In the genomic region with DNA sequence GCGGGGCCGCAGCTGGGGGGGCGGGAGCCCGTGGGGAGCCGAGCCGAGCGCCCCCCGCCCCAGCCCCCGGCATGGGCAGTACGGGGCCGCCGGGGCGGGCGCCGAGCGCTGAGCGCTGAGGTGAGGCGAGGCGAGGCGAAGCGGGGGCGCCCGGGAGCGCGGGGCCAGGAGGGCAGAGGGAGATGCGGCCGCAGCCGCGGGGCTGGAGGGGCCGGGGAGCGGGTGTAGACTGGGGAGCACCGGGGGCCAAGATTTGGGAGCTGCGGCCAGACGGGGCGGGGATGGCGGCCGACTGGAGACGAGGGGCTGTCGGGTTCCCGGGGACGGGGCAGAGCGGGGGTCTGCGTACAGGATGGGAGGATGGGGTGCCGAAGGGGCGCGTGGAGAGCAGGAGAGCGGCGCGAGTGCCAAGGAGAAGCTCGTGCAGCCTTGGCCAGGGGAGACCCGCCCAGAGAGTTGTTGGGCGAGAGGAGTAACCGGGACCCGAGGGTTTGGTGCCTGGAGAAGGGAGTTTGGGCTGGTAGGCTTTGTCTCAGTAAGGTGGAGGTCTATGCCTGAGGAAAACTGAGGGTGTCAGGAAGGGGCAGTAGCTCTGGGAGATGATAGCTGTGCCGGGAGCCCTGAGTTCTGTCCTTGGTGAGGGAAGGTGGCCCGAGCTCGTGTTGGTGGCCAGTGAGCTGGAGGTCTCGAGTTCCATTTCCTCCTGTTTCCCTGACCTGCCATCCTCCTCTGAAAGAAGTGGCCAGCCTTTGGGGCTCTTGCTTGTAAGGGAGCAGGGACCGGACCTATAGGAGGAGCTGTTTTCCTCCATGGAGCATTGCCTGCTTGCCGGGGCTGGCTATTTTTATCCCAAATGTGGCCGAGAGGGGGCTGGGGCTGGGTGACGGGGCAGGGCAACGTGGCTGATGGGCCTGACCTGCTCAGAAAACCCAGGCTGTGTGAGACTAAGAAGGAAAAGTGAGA, we compare ENCODE assay signal across 9 cellular contexts. TPM values are rescaled to one million over a fixed set of nuclear protein-coding genes. Genes with fewer than 3 reads are reported as not detected.
DNase-seq lines count a peak whose midpoint lies in the region; ATAC-seq and TF ChIP-seq lines count a peak whose summit lies in the region.
"Had no signal": no experiment of that assay in that cellular context is flagged by ENCODE, and none has a peak within 500 bp of the region (broad histone marks: within the 10 kb centered on the region; RNA-seq: fewer than 3 reads in every experiment).

No MANE protein-coding gene starts in this region.

- H3K27ac ChIP-seq in Peyer's patch (peak overlapping the region; percentile 83 to 92 (median 88)), psoas muscle (peak overlapping the region; percentile 54)

- 1% methylated on average over 27 to 63 of the region's 63 CpGs for WGBS in psoas muscle, 3 donors

- TF ChIP-seq CTCF in Calu3 (IDR thresholded peaks at IDR 0.05; ENCODE audit: unreplicated experiment) (peak; percentile 66), Peyer's patch (IDR thresholded peaks at IDR 0.05) (peak in 5 of 6 experiments; percentile 25 to 37 (median 29)), brain (conservative IDR thresholded peaks at IDR 0.05) (peak; percentile 75 to 85), psoas muscle (IDR thresholded peaks at IDR 0.05) (peak; percentile 24)

- H3K36me3 Mint-ChIP-seq in Calu3 (ENCODE audit: insufficient read depth, unreplicated experiment) = peaks cover 28% of the 10 kb centered on the region
- H3K36me3 Mint-ChIP-seq in brain = peaks cover 10% of the 10 kb centered on the region

- H3K4me3 ChIP-seq in Peyer's patch (peak overlapping the region; percentile 54 to 91 (median 67)), psoas muscle (peak overlapping the region; percentile 64)

- CTCF ChIA-PET in Calu3 (lab: Charles Lee) = interaction anchor here (0.7 to 1.8 kb wide), 6 partner anchors 9 to 134 kb away, joined by 3 to 17 read pairs (median 4); a partner anchor contains a TSS

- H3K9me3 Mint-ChIP-seq in Calu3 (ENCODE audit: low read depth, unreplicated experiment) (no peaks in the 10 kb centered on the region), brain (peaks cover 0 to 4% (median 0%) of the 10 kb centered on the region in 5 experiments)

- H3K4me3 Mint-ChIP-seq in Calu3 (ENCODE audit: low read depth, unreplicated experiment) = peak overlapping the region; percentile 71
- peak overlapping the region; percentile 90 to 99 (median 98) for H3K4me3 Mint-ChIP-seq in brain

- peaks cover 0 to 4% (median 0%) of the 10 kb centered on the region in 3 donors for H3K36me3 ChIP-seq in Peyer's patch
- H3K36me3 ChIP-seq in psoas muscle (ENCODE audit: insufficient read depth in 1 of 2, low read depth in 1 of 2) = no peaks in the 10 kb centered on the region

- no TSS peak for BruUV-seq in Calu3 (replicated peaks; lab: Mats Ljungman, UMichigan)

- no peaks in the 10 kb centered on the region for H3K9me3 ChIP-seq in Peyer's patch
- H3K9me3 ChIP-seq in psoas muscle = no peaks in the 10 kb centered on the region

- intact Hi-C loops in Calu3 (cut with micrococcal nuclease; ENCODE audit: unreplicated experiment) = no loop called here
- intact Hi-C loops in psoas muscle (cut with DNase I) = loop anchor here (10.0 kb wide), 2 partner anchors 119 to 219 kb away; no protein-coding TSS in a partner anchor

- peaks cover 6 to 29% (median 22%) of the 10 kb centered on the region in 4 donors for H3K4me1 ChIP-seq in Peyer's patch
- H3K4me1 ChIP-seq in psoas muscle = peaks cover 22% of the 10 kb centered on the region

- H3K4me1 Mint-ChIP-seq in Calu3 (ENCODE audit: low read depth, unreplicated experiment) (peaks cover 29% of the 10 kb centered on the region), brain (peaks cover 54% of the 10 kb centered on the region)

- DNase-seq in Calu3 (peak; percentile 78), HCEC 1CT (peak; percentile 88), Peyer's patch (peak; percentile 55 to 67 (median 57)), hypothalamus (lab: John Stamatoyannopoulos, UW) (peak in 41 of 51 donors; percentile 2 to 73 (median 39)), psoas muscle (peak; percentile 56 to 76)

- H3K27me3 ChIP-seq in Peyer's patch = no peaks in the 10 kb centered on the region
- peaks cover 0 to 47% (median 6%) of the 10 kb centered on the region in 3 donors for H3K27me3 ChIP-seq in psoas muscle (ENCODE audit: insufficient read depth in 3 of 3, low read length in 2 of 3)

- H3K27me3 Mint-ChIP-seq in Calu3 (ENCODE audit: unreplicated experiment) (peaks cover 100% of the 10 kb centered on the region), brain (peaks cover 31% of the 10 kb centered on the region)

- H3K27ac Mint-ChIP-seq in Calu3 (ENCODE audit: unreplicated experiment) (no peak overlapping the region), brain (peak overlapping the region; percentile 97 to 99 (median 99))

- ATAC-seq in psoas muscle = peak; percentile 47 to 72 (median 58)
- no peak for ATAC-seq in HG03175 (IDR thresholded peaks at IDR 0.05; ENCODE audit: unreplicated experiment)
- no peak for ATAC-seq in HG03460 (IDR thresholded peaks at IDR 0.05; ENCODE audit: unreplicated experiment)

- TF ChIP-seq POLR2A in Peyer's patch (IDR thresholded peaks at IDR 0.05) = no peak

RNA-seq across cellular contexts. Expression of a gene that starts 0.5 kb away (rescaled TPM):
- total RNA-seq in Calu3 (2022) = 9.1 and 9.9 TPM in 2 replicates
- total RNA-seq in Peyer's patch = 10 to 100 TPM; 18.6 to 56.9 (median 31.8) TPM
- 12.5 TPM for polyA plus RNA-seq in brain (ENCODE audit: insufficient read depth, low read depth, low replicate concordance)
- total RNA-seq in psoas muscle = 1 to 10 TPM; 3.6 to 5.8 (median 4.0) TPM
- polyA plus RNA-seq in psoas muscle = 1 to 10 TPM; 1.3 to 3.4 (median 2.2) TPM

RNA-seq across cellular contexts. Expression of a gene that starts 5.0 kb away (rescaled TPM):
- total RNA-seq in Calu3 (2022) (not detected in 2 replicates), Peyer's patch (under 1 TPM in 1 of 4 donors, not detected in 3; 0.85 TPM), psoas muscle (not detected)
- polyA plus RNA-seq in brain (ENCODE audit: insufficient read depth, low read depth, low replicate concordance) (not detected), psoas muscle (under 1 TPM in 1 of 3 donors, not detected in 2; 0.04 TPM)
- total RNA-seq: glomerular endothelial cell had no signal

RNA-seq across cellular contexts. Expression of a gene that starts 53.4 kb away (rescaled TPM):
- total RNA-seq in Calu3 (2022) (112 and 129 TPM in 2 replicates), Peyer's patch (100 to 1,000 TPM in 1 of 4 donors, 10 to 100 TPM in 3; 71.8 to 125 (median 75.6) TPM), psoas muscle (100 to 1,000 TPM; 122 to 148 (median 136) TPM)
- polyA plus RNA-seq in brain (ENCODE audit: insufficient read depth, low read depth, low replicate concordance) (200 TPM), psoas muscle (100 to 1,000 TPM; 110 to 154 (median 143) TPM)

Comparison
In these comparisons a context has a peak if more than half of its experiments do, and no peak if none do; other contexts are left out.
1. CTCF ChIP-seq: peak in every context shown above with its lines; median percentile 80 in brain; 66 in Calu3; 29 in Peyer's patch; 24 in psoas muscle.
2. ATAC-seq: peak in psoas muscle (4 of 4); none in HG03175 (single experiment) and HG03460 (single experiment).
3. Peak in every context shown above with its lines, with median percentiles within 50 percentile points of each other: DNase-seq.